In genomic region chr6:31185695-31186051, GRCh38 we compare ENCODE assay signal across 14 cellular contexts. TPM values are rescaled to one million over a fixed set of nuclear protein-coding genes. Genes with fewer than 3 reads are reported as not detected.
DNase-seq lines count a peak whose midpoint lies in the region; ATAC-seq and TF ChIP-seq lines count a peak whose summit lies in the region.
"Not testable (repeated sequence)": the region's sequence is repeated elsewhere in the genome, so short reads cannot be mapped to it uniquely, and the experiment has no call there.
"Had no signal": no experiment of that assay in that cellular context is flagged by ENCODE, and none has a peak within 500 bp of the region (broad histone marks: within the 10 kb centered on the region; RNA-seq: fewer than 3 reads in every experiment).

No MANE protein-coding gene starts in this region.

- H3K4me1 Mint-ChIP-seq in activated T-helper 17 cell treated with anti-CD3 and anti-CD28 coated beads, Interleukin-2, amount 50 U/mL, for 72 hours = not testable (repeated sequence)

- H4K20me1 ChIP-seq in DOHH2 (ENCODE audit: control insufficient read depth, insufficient read depth, low read depth, low read length); OCI-LY7 (ENCODE audit: insufficient read depth, low read length): not testable (repeated sequence)

- H3K27ac ChIP-seq in DOHH2 (ENCODE audit: low read depth, low read length); OCI-LY7 (ENCODE audit: low read depth, low read length, poor library complexity, severe bottlenecking): not testable (repeated sequence)
- peak overlapping the region; percentile 66 to 75 for H3K27ac ChIP-seq in right atrium auricular region
- H3K27ac ChIP-seq in mucosa of rectum (ENCODE audit: low read depth in 2 of 2, low read length in 2 of 2) = peak overlapping the region; percentile 95 to 96
- peak overlapping the region; percentile 75 to 89 for H3K27ac ChIP-seq in tibial artery

- BruUV-seq in OCI-LY7 (replicated peaks; lab: Mats Ljungman, UMichigan) = not testable (repeated sequence)

- intact Hi-C loops in OCI-LY7 (cut with micrococcal nuclease; ENCODE audit: unreplicated experiment); tibial artery (cut with DNase I; ENCODE audit: low total_unique reads): not testable (repeated sequence)

- not testable (repeated sequence) for H3K9me3 Mint-ChIP-seq in activated T-helper 17 cell treated with anti-CD3 and anti-CD28 coated beads, Interleukin-2, amount 50 U/mL, for 72 hours

- H3K4me3 Mint-ChIP-seq in activated T-helper 17 cell treated with anti-CD3 and anti-CD28 coated beads, Interleukin-2, amount 50 U/mL, for 72 hours = not testable (repeated sequence)

- not testable (repeated sequence) for H3K27me3 Mint-ChIP-seq in activated T-helper 17 cell treated with anti-CD3 and anti-CD28 coated beads, Interleukin-2, amount 50 U/mL, for 72 hours

- not testable (repeated sequence) for H3K36me3 Mint-ChIP-seq in activated T-helper 17 cell treated with anti-CD3 and anti-CD28 coated beads, Interleukin-2, amount 50 U/mL, for 72 hours (ENCODE audit: low read depth)

- not testable (repeated sequence) for H3F3A ChIP-seq in DOHH2 (ENCODE audit: control insufficient read depth, insufficient read depth)

- not testable (repeated sequence) for H3K9me3 ChIP-seq in DOHH2 (ENCODE audit: control insufficient read depth, insufficient read depth, low read length); OCI-LY7 (ENCODE audit: low read length); right atrium auricular region; mucosa of rectum (ENCODE audit: control insufficient read depth in 2 of 2, low read length in 2 of 2); skeletal muscle satellite cell (replicated peaks; ENCODE audit: low read length); tibial artery

- POLR2A ChIA-PET in OCI-LY7 (lab: Charles Lee) = not testable (repeated sequence)

- H3K27ac Mint-ChIP-seq in activated T-helper 17 cell treated with anti-CD3 and anti-CD28 coated beads, Interleukin-2, amount 50 U/mL, for 72 hours = peak overlapping the region; percentile 25

- H3K9me2 ChIP-seq in DOHH2 (replicated peaks; ENCODE audit: control insufficient read depth, low read length); OCI-LY7 (ENCODE audit: insufficient read depth, low read length): not testable (repeated sequence)

- CTCF ChIA-PET in OCI-LY7 (lab: Charles Lee; ENCODE audit: unreplicated experiment) = not testable (repeated sequence)

- peak overlapping the region; percentile 73; the same call in 1 of the 2 replicates for H2AFZ ChIP-seq in OCI-LY7 (ENCODE audit: low read length)

- H3K9ac ChIP-seq in mucosa of rectum (ENCODE audit: low read depth in 1 of 2, low read length in 2 of 2) (peak overlapping the region; percentile 79 to 83), skeletal muscle satellite cell (ENCODE audit: low read depth, low read length) (peak overlapping the region; percentile 81)

- H3K4me1 ChIP-seq in DOHH2 (ENCODE audit: control insufficient read depth, low read length); right atrium auricular region: not testable (repeated sequence)
- H3K4me1 ChIP-seq in OCI-LY7 (ENCODE audit: insufficient read depth, low read length, poor library complexity, severe bottlenecking) = peaks cover 34% of the 10 kb centered on the region
- H3K4me1 ChIP-seq in mucosa of rectum (ENCODE audit: control insufficient read depth in 2 of 2, insufficient read depth in 2 of 2, low read length in 2 of 2) = peaks cover 11 to 16% of the 10 kb centered on the region in 2 donors
- H3K4me1 ChIP-seq in skeletal muscle satellite cell (ENCODE audit: control insufficient read depth, insufficient read depth, low read length) = peaks cover 13% of the 10 kb centered on the region
- peaks cover 0 to 11% (median 0%) of the 10 kb centered on the region in 4 donors for H3K4me1 ChIP-seq in tibial artery

- H3K4me3 ChIP-seq in DOHH2 (ENCODE audit: low read length) (peak overlapping the region; percentile 47), epithelial cell of esophagus (ENCODE audit: low read length) (peak overlapping the region; percentile 42), right atrium auricular region (peak overlapping the region; percentile 28 to 39), mucosa of rectum (ENCODE audit: low read length in 2 of 2) (peak overlapping the region; percentile 63 to 74), skeletal muscle satellite cell (ENCODE audit: low read length) (peak overlapping the region; percentile 61), tibial artery (peak overlapping the region; percentile 37 to 43)
- H3K4me3 ChIP-seq in OCI-LY7 (ENCODE audit: low read depth, low read length, poor library complexity, severe bottlenecking) = not testable (repeated sequence)

- TF ChIP-seq CTCF in DOHH2 (IDR thresholded peaks at IDR 0.05; ENCODE audit: low read depth, low read length, poor library complexity, severe bottlenecking); OCI-LY7 (conservative IDR thresholded peaks at IDR 0.05; ENCODE audit: low read length); epithelial cell of esophagus (IDR thresholded peaks at IDR 0.05; ENCODE audit: insufficient read depth, low read depth, low read length, missing control alignments); right atrium auricular region (IDR thresholded peaks at IDR 0.05); tibial artery (IDR thresholded peaks at IDR 0.05): not testable (repeated sequence)

- not testable (repeated sequence) for DNase-seq in OCI-LY7 (ENCODE audit: low spot score); epithelial cell of esophagus (ENCODE audit: low read depth); right atrium auricular region (ENCODE audit: low spot score); tibial artery

- H3K79me2 ChIP-seq in DOHH2 (ENCODE audit: control insufficient read depth, low read length); OCI-LY7 (ENCODE audit: insufficient read depth, low read depth, low read length): not testable (repeated sequence)

- H3K27me3 ChIP-seq in DOHH2 (ENCODE audit: control insufficient read depth, low read length); right atrium auricular region; mucosa of rectum (ENCODE audit: control insufficient read depth in 2 of 2, insufficient read depth in 2 of 2, low read length in 2 of 2); skeletal muscle satellite cell (ENCODE audit: control insufficient read depth, insufficient read depth, low read length); tibial artery: not testable (repeated sequence)

- peak; percentile 31 for ATAC-seq in activated T-helper 17 cell treated with anti-CD3 and anti-CD28 coated beads, Interleukin-2, amount 50 U/mL, for 72 hours (replicated peaks)

- not testable (repeated sequence) for H3K36me3 ChIP-seq in DOHH2 (ENCODE audit: control insufficient read depth, low read length); OCI-LY7 (ENCODE audit: insufficient read depth, low read length); right atrium auricular region; mucosa of rectum (ENCODE audit: control insufficient read depth in 2 of 2, insufficient read depth in 2 of 2, low read length in 2 of 2); skeletal muscle satellite cell (ENCODE audit: insufficient read depth, low read length); tibial artery

- H3K4me2 ChIP-seq in DOHH2 (ENCODE audit: low read length) (peak overlapping the region; percentile 16), skeletal muscle satellite cell (ENCODE audit: low read length) (peak overlapping the region; percentile 78)
- not testable (repeated sequence) for H3K4me2 ChIP-seq in OCI-LY7 (ENCODE audit: low read length)

RNA-seq across cellular contexts. Expression of gene POU5F1, which starts 15.2 kb away (rescaled TPM):
- total RNA-seq in OCI-LY7 (2014; rRNA removed; shearing (Covaris generic)) = 0.44 TPM in 1 of 2 replicates, not detected in the other
- total RNA-seq in OCI-LY7 (2022) (0.86 and 1.4 TPM in 2 replicates), right atrium auricular region (not detected)
- total RNA-seq in activated T-helper 17 cell treated with anti-CD3 and anti-CD28 coated beads, Interleukin-2, amount 50 U/mL, for 72 hours = under 1 TPM in 1 of 2 donors, not detected in 1; 0.16 TPM
- total RNA-seq in skeletal muscle satellite cell (2012; rRNA removed) = 0.25 and 0.66 TPM in 2 replicates
- total RNA-seq: CD4-positive, CD25-positive, alpha-beta regulatory T cell; lung microvascular endothelial cell; natural killer cell had no signal

RNA-seq across cellular contexts. Expression of gene TCF19, which starts 27.3 kb away (rescaled TPM):
- total RNA-seq in OCI-LY7 (2014; rRNA removed; shearing (Covaris generic)) = 61.6 and 63.2 TPM in 2 replicates
- total RNA-seq in OCI-LY7 (2022) = 54.5 and 56.7 TPM in 2 replicates
- 100 to 1,000 TPM in 1 of 2 donors, 10 to 100 TPM in 1; 91.1 to 125 TPM for total RNA-seq in activated T-helper 17 cell treated with anti-CD3 and anti-CD28 coated beads, Interleukin-2, amount 50 U/mL, for 72 hours
- total RNA-seq in right atrium auricular region = 1 to 10 TPM; 1.5 to 1.6 TPM
- 13.4 and 19.2 TPM in 2 replicates for total RNA-seq in skeletal muscle satellite cell (2012; rRNA removed)

RNA-seq across cellular contexts. Expression of gene CCHCR1, which starts 28.1 kb away (rescaled TPM):
- 23.9 and 33.0 TPM in 2 replicates for total RNA-seq in OCI-LY7 (2014; rRNA removed; shearing (Covaris generic))
- total RNA-seq in OCI-LY7 (2022) (31.5 and 33.0 TPM in 2 replicates), right atrium auricular region (1 to 10 TPM; 7.6 to 9.1 TPM)
- total RNA-seq in activated T-helper 17 cell treated with anti-CD3 and anti-CD28 coated beads, Interleukin-2, amount 50 U/mL, for 72 hours = 10 to 100 TPM; 52.4 to 85.5 TPM
- total RNA-seq in skeletal muscle satellite cell (2012; rRNA removed) = 14.2 and 15.3 TPM in 2 replicates

RNA-seq across cellular contexts. Expression of gene PSORS1C2, which starts 46.8 kb away (rescaled TPM):
- total RNA-seq in OCI-LY7 (2014; rRNA removed; shearing (Covaris generic)) = not detected in 2 replicates
- total RNA-seq in OCI-LY7 (2022) (not detected in 2 replicates), right atrium auricular region (not detected)
- total RNA-seq in activated T-helper 17 cell treated with anti-CD3 and anti-CD28 coated beads, Interleukin-2, amount 50 U/mL, for 72 hours = not detected
- total RNA-seq in skeletal muscle satellite cell (2012; rRNA removed) = not detected in 2 replicates
- total RNA-seq: activated naive CD4-positive, alpha-beta T cell treated with anti-CD3 and anti-CD28 coated beads, Interleukin-2, amount 50 U/mL, for 72 hours; CD4-positive, CD25-positive, alpha-beta regulatory T cell; K562; lung microvascular endothelial cell; natural killer cell; progenitor cell of endocrine pancreas had no signal

Comparison
In these comparisons a context has a peak if more than half of its experiments do, and no peak if none do; other contexts are left out.
1. RNA of gene TCF19, which starts 27.3 kb away (total RNA-seq): 91.1 to 125 TPM in activated T-helper 17 cell treated with anti-CD3 and anti-CD28 coated beads, Interleukin-2, amount 50 U/mL, for 72 hours and 54.5 to 63.2 TPM in OCI-LY7; 1.5 to 1.6 TPM in right atrium auricular region; every median in the first group is over 10 times any median in the second.